Comparison of ENCODE assay signal across 8 cellular contexts in genomic region chr5:181218795-181219124, GRCh38. TPM values are rescaled to one million over a fixed set of nuclear protein-coding genes. Genes with fewer than 3 reads are reported as not detected.
DNase-seq lines count a peak whose midpoint lies in the region; ATAC-seq and TF ChIP-seq lines count a peak whose summit lies in the region.

No MANE protein-coding gene starts in this region.

- ATAC-seq in GM18870 (IDR thresholded peaks at IDR 0.05; ENCODE audit: unreplicated experiment) (no peak), HG03521 (IDR thresholded peaks at IDR 0.05; ENCODE audit: unreplicated experiment) (no peak)

- H3K4me1 Mint-ChIP-seq in CD14-positive monocyte (peaks cover 44% of the 10 kb centered on the region), chondrocyte (ENCODE audit: low read depth) (peaks cover 40% of the 10 kb centered on the region), nephron (peaks cover 18% of the 10 kb centered on the region)

- no peak for TF ChIP-seq CTCF in CD14-positive monocyte (IDR thresholded peaks at IDR 0.05)
- no peak for TF ChIP-seq CTCF in chondrocyte (IDR thresholded peaks at IDR 0.05)
- TF ChIP-seq CTCF in nephron (IDR thresholded peaks at IDR 0.05; ENCODE audit: unreplicated experiment in 3 of 3): no peak

- H3K27ac Mint-ChIP-seq in CD14-positive monocyte (peak overlapping the region in 1 of 7 donors; percentile 57), chondrocyte (ENCODE audit: unreplicated experiment) (peak overlapping the region; percentile 87), nephron (no peak overlapping the region)

- H3K27me3 Mint-ChIP-seq in CD14-positive monocyte (ENCODE audit: low read depth in 3 of 3) (peaks cover 28 to 35% (median 30%) of the 10 kb centered on the region in 3 donors), chondrocyte (ENCODE audit: low read depth) (no peaks in the 10 kb centered on the region), nephron (ENCODE audit: low read depth) (peaks cover 36% of the 10 kb centered on the region)

- peaks cover 0 to 20% (median 1%) of the 10 kb centered on the region in 7 donors for H3K9me3 Mint-ChIP-seq in CD14-positive monocyte
- H3K9me3 Mint-ChIP-seq in chondrocyte (ENCODE audit: low read depth): no peaks in the 10 kb centered on the region
- H3K9me3 Mint-ChIP-seq in nephron: no peaks in the 10 kb centered on the region

- peak overlapping the region; percentile 70 to 90 for H3K4me3 Mint-ChIP-seq in CD14-positive monocyte
- H3K4me3 Mint-ChIP-seq in chondrocyte (ENCODE audit: unreplicated experiment): peak overlapping the region; percentile 75
- H3K4me3 Mint-ChIP-seq in nephron: peak overlapping the region; percentile 85 to 94 (median 93)

- H3K36me3 Mint-ChIP-seq in CD14-positive monocyte (peaks cover 0 to 2% of the 10 kb centered on the region in 2 donors), chondrocyte (ENCODE audit: low read depth) (no peaks in the 10 kb centered on the region), nephron (ENCODE audit: low read depth) (no peaks in the 10 kb centered on the region)

- DNase-seq in CD14-positive monocyte (ENCODE audit: low spot score): no peak
- DNase-seq in LoVo (ENCODE audit: low spot score): peak; percentile 25
- no peak for DNase-seq in chondrocyte (ENCODE audit: low spot score)
- no peak for DNase-seq in NCI-H1105 (lab: John Stamatoyannopoulos, UW)
- DNase-seq in NCI-H1436 (lab: John Stamatoyannopoulos, UW): no peak

- intact Hi-C loops in CD14-positive monocyte (cut with micrococcal nuclease): loop anchor here in 1 of 2 donors (2.0 kb wide), 1 partner anchor 16 kb away; no protein-coding TSS in a partner anchor

RNA-seq across cellular contexts. Expression of gene TRIM41, which starts 4.3 kb away (rescaled TPM):
- polyA plus RNA-seq in CD14-positive monocyte: under 1 TPM; 0.12 to 0.24 TPM
- 17.9 to 24.3 TPM (median 19.3 TPM) in 3 replicates for total RNA-seq in chondrocyte

RNA-seq across cellular contexts. Expression of gene TRIM7, which starts 13.8 kb away (rescaled TPM):
- 10 to 100 TPM; 10.3 to 12.8 TPM for polyA plus RNA-seq in CD14-positive monocyte
- total RNA-seq in chondrocyte: 4.2 to 8.1 TPM (median 5.7 TPM) in 3 replicates

RNA-seq across cellular contexts. Expression of gene RACK1, which starts 24.9 kb away (rescaled TPM):
- 1,000 to 10,000 TPM; 1,150 to 1,195 TPM for polyA plus RNA-seq in CD14-positive monocyte
- total RNA-seq in chondrocyte: 995 to 1,189 TPM (median 1,167 TPM) in 3 replicates

RNA-seq across cellular contexts. Expression of gene TRIM52, which starts 42.2 kb away (rescaled TPM):
- 1 to 10 TPM; 5.7 to 8.5 TPM for polyA plus RNA-seq in CD14-positive monocyte
- total RNA-seq in chondrocyte: 7.2 to 12.7 TPM (median 8.3 TPM) in 3 replicates
